Comparison of ENCODE assay signal across 21 cellular contexts in the genomic region with DNA sequence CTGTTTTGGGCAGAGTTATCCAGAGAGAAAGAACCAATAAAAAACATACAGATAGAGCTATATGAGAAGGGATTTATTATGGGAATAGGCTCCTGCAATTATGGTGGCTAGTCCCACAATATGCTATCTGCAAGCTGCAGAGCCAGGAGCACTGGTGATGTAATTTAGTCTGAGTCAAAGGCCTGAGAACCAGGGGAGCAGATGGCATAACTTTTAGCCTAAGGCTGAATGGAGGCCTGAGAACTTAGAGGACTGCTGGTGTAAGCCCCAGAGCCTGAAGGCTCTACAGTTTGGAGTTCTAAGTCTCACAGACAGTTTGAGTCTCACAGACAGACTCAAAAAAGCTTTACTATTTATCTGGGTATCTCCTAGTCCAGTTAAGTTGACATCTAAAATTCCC.
DNase-seq lines count a peak whose midpoint lies in the region; ATAC-seq and TF ChIP-seq lines count a peak whose summit lies in the region.
"Had no signal": no experiment of that assay in that cellular context is flagged by ENCODE, and none has a peak within 500 bp of the region (broad histone marks: within the 10 kb centered on the region; RNA-seq: fewer than 3 reads in every experiment).

No MANE protein-coding gene starts in this region.

- peaks cover 10 to 11% of the 10 kb centered on the region in 2 donors for H3K9me3 Mint-ChIP-seq in stimulated activated naive CD8-positive, alpha-beta T cell treated with anti-CD3 and anti-CD28 coated beads, Interleukin-15, amount 100 ng/mL, for 72 hours
- no peaks in the 10 kb centered on the region for H3K9me3 Mint-ChIP-seq in activated naive CD8-positive, alpha-beta T cell treated with anti-CD3 and anti-CD28 coated beads for 36 hours
- H3K9me3 Mint-ChIP-seq: activated naive CD8-positive, alpha-beta T cell treated with anti-CD3 and anti-CD28 coated beads, Interleukin-2, amount 50 U/mL, for 24 hours had no signal

- TF ChIP-seq CTCF in WERI-Rb-1 (IDR thresholded peaks at IDR 0.05; ENCODE audit: low read depth, low read length): no peak
- TF ChIP-seq CTCF in lower leg skin (IDR thresholded peaks at IDR 0.05): no peak

- TF ChIP-seq POLR2A in lower leg skin (IDR thresholded peaks at IDR 0.05): no peak

- no peaks in the 10 kb centered on the region for H3K36me3 Mint-ChIP-seq in activated naive CD8-positive, alpha-beta T cell treated with anti-CD3 and anti-CD28 coated beads for 36 hours
- H3K36me3 Mint-ChIP-seq: activated CD8-positive, alpha-beta memory T cell treated with anti-CD3 and anti-CD28 coated beads, Interleukin-2, amount 10 ng/mL, durations not matched to agents 7 days and 5 days; natural killer cell treated with Interleukin-12 subunit alpha and Interleukin-12 subunit beta and Interleukin-15 and Interleukin-18, amount 100 ng/mL, for 72 hours had no signal

- H3K4me3 Mint-ChIP-seq in stimulated activated naive CD8-positive, alpha-beta T cell treated with anti-CD3 and anti-CD28 coated beads, Interleukin-15, amount 100 ng/mL, for 72 hours: no peak overlapping the region
- no peak overlapping the region for H3K4me3 Mint-ChIP-seq in activated naive CD8-positive, alpha-beta T cell treated with anti-CD3 and anti-CD28 coated beads for 36 hours
- H3K4me3 Mint-ChIP-seq: activated CD8-positive, alpha-beta memory T cell treated with anti-CD3 and anti-CD28 coated beads, Interleukin-2, amount 10 ng/mL, durations not matched to agents 7 days and 5 days; activated naive CD8-positive, alpha-beta T cell treated with anti-CD3 and anti-CD28 coated beads, Interleukin-2, amount 50 U/mL, for 24 hours; natural killer cell treated with Interleukin-12 subunit alpha and Interleukin-12 subunit beta and Interleukin-15 and Interleukin-18, amount 100 ng/mL, for 72 hours had no signal

- no peaks in the 10 kb centered on the region for H3K27me3 ChIP-seq in WERI-Rb-1 (ENCODE audit: insufficient read depth, low read depth, severe bottlenecking)

- no peak overlapping the region for H3K27ac Mint-ChIP-seq in stimulated activated naive CD8-positive, alpha-beta T cell treated with anti-CD3 and anti-CD28 coated beads, Interleukin-15, amount 100 ng/mL, for 72 hours
- no peak overlapping the region for H3K27ac Mint-ChIP-seq in activated naive CD8-positive, alpha-beta T cell treated with anti-CD3 and anti-CD28 coated beads for 36 hours
- H3K27ac Mint-ChIP-seq: activated CD8-positive, alpha-beta memory T cell treated with anti-CD3 and anti-CD28 coated beads, Interleukin-2, amount 10 ng/mL, durations not matched to agents 7 days and 5 days; activated naive CD8-positive, alpha-beta T cell treated with anti-CD3 and anti-CD28 coated beads, Interleukin-2, amount 50 U/mL, for 24 hours; activated T-helper 2 cell treated with anti-CD3 and anti-CD28 coated beads, Interferon-gamma antibody, Interleukin-2, Interleukin-4, amounts not matched to agents 10 μg/mL and 5 μg/mL and 100 μg/mL, durations not matched to agents 14 hours and 24 hours and 36 hours; natural killer cell treated with Interleukin-12 subunit alpha and Interleukin-12 subunit beta and Interleukin-15 and Interleukin-18, amount 100 ng/mL, for 72 hours had no signal

- H3K36me3 ChIP-seq in WERI-Rb-1: no peaks in the 10 kb centered on the region

- H3K27me3 Mint-ChIP-seq in stimulated activated naive CD8-positive, alpha-beta T cell treated with anti-CD3 and anti-CD28 coated beads, Interleukin-15, amount 100 ng/mL, for 72 hours: no peaks in the 10 kb centered on the region
- no peaks in the 10 kb centered on the region for H3K27me3 Mint-ChIP-seq in activated naive CD8-positive, alpha-beta T cell treated with anti-CD3 and anti-CD28 coated beads for 36 hours
- H3K27me3 Mint-ChIP-seq: activated CD8-positive, alpha-beta memory T cell treated with anti-CD3 and anti-CD28 coated beads, Interleukin-2, amount 10 ng/mL, durations not matched to agents 7 days and 5 days; activated naive CD8-positive, alpha-beta T cell treated with anti-CD3 and anti-CD28 coated beads, Interleukin-2, amount 50 U/mL, for 24 hours; natural killer cell treated with Interleukin-12 subunit alpha and Interleukin-12 subunit beta and Interleukin-15 and Interleukin-18, amount 100 ng/mL, for 72 hours had no signal

- peak overlapping the region; percentile 24 for H3K27ac ChIP-seq in WERI-Rb-1
- H3K27ac ChIP-seq: SK-N-MC had no signal

- H3K4me1 Mint-ChIP-seq in stimulated activated naive CD8-positive, alpha-beta T cell treated with anti-CD3 and anti-CD28 coated beads, Interleukin-15, amount 100 ng/mL, for 72 hours: no peaks in the 10 kb centered on the region
- H3K4me1 Mint-ChIP-seq in activated naive CD8-positive, alpha-beta T cell treated with anti-CD3 and anti-CD28 coated beads for 36 hours: no peaks in the 10 kb centered on the region
- H3K4me1 Mint-ChIP-seq: activated CD8-positive, alpha-beta memory T cell treated with anti-CD3 and anti-CD28 coated beads, Interleukin-2, amount 10 ng/mL, durations not matched to agents 7 days and 5 days; activated naive CD8-positive, alpha-beta T cell treated with anti-CD3 and anti-CD28 coated beads, Interleukin-2, amount 50 U/mL, for 24 hours had no signal

- H3K4me3 ChIP-seq in WERI-Rb-1 (ENCODE audit: low read depth, low read length) (no peak overlapping the region), lower leg skin (ENCODE audit: low read depth, poor library complexity, severe bottlenecking) (no peak overlapping the region)
- H3K4me3 ChIP-seq: SK-N-MC had no signal

- DNase-seq in DMS 273 (lab: John Stamatoyannopoulos, UW; ENCODE audit: unreplicated experiment) (peak; percentile 94), M059J (ENCODE audit: low read depth) (peak; percentile 65), WERI-Rb-1 (peak; percentile 73), iris pigment epithelial cell (ENCODE audit: low read depth) (peak; percentile 63), lower leg skin (ENCODE audit: low spot score in 2 of 2) (no peak), NCI-H345 (lab: John Stamatoyannopoulos, UW) (no peak)
- DNase-seq in stimulated activated naive CD8-positive, alpha-beta T cell treated with anti-CD3 and anti-CD28 coated beads, Interleukin-15, amount 100 ng/mL, for 72 hours: no peak
- no peak for DNase-seq in activated naive CD8-positive, alpha-beta T cell treated with anti-CD3 and anti-CD28 coated beads for 36 hours
- DNase-seq: activated CD4-positive, alpha-beta T cell treated with anti-CD3 and anti-CD28 coated beads for 4 hours; activated CD8-positive, alpha-beta memory T cell treated with anti-CD3 and anti-CD28 coated beads, Interleukin-2, amount 10 ng/mL, durations not matched to agents 7 days and 5 days; activated naive CD8-positive, alpha-beta T cell treated with anti-CD3 and anti-CD28 coated beads, Interleukin-2, amount 50 U/mL, for 24 hours; Caco-2; MM.1S; NCI-H2029; NCI-H510A treated with DMSO at 0.1 percent for 48 hours; T1000 had no signal

- ATAC-seq in stimulated activated naive CD8-positive, alpha-beta T cell treated with anti-CD3 and anti-CD28 coated beads, Interleukin-15, amount 100 ng/mL, for 72 hours: no peak
- ATAC-seq: activated CD8-positive, alpha-beta memory T cell treated with anti-CD3 and anti-CD28 coated beads, Interleukin-2, amount 10 ng/mL, durations not matched to agents 7 days and 5 days; activated naive CD8-positive, alpha-beta T cell treated with anti-CD3 and anti-CD28 coated beads, Interleukin-2, amount 50 U/mL, for 24 hours; esophagus mucosa; HepG2; natural killer cell treated with Interleukin-12 subunit alpha and Interleukin-12 subunit beta and Interleukin-15 and Interleukin-18, amount 100 ng/mL, for 72 hours had no signal

- peaks cover 7% of the 10 kb centered on the region for H3K9me3 ChIP-seq in WERI-Rb-1 (ENCODE audit: severe bottlenecking)
- H3K9me3 ChIP-seq: Caco-2 had no signal

- intact Hi-C loops in lower leg skin (cut with DNase I; ENCODE audit: low total_unique reads): no loop called here

Comparison
In these comparisons a context has a peak if more than half of its experiments do, and no peak if none do; other contexts are left out.
1. DNase-seq: peak in DMS 273 (single experiment), M059J (single experiment), WERI-Rb-1 (single experiment) and iris pigment epithelial cell (single experiment); none in lower leg skin (0 of 2), stimulated activated naive CD8-positive, alpha-beta T cell treated with anti-CD3 and anti-CD28 coated beads, Interleukin-15, amount 100 ng/mL, for 72 hours (0 of 2), activated naive CD8-positive, alpha-beta T cell treated with anti-CD3 and anti-CD28 coated beads for 36 hours (single experiment) and NCI-H345 (single experiment).